ENCODE assay signal across 8 cellular contexts in genomic region chr11:107457205-107457557, GRCh38. TPM values are rescaled to one million over a fixed set of nuclear protein-coding genes. Genes with fewer than 3 reads are reported as not detected.
A peak's percentile ranks its signal among the peaks of the same experiment; 100 is the strongest.
DNase-seq lines count a peak whose midpoint lies in the region; ATAC-seq and TF ChIP-seq lines count a peak whose summit lies in the region.

No MANE protein-coding gene starts in this region.

- H3K4me1 Mint-ChIP-seq in mesothelial cell of epicardium, result peaks cover 22% of the 10 kb centered on the region

- peaks cover 16% of the 10 kb centered on the region for H3K27me3 Mint-ChIP-seq in mesothelial cell of epicardium (ENCODE audit: low read depth)

- H3K27ac Mint-ChIP-seq in mesothelial cell of epicardium, result peak overlapping the region; percentile 74

- peak; percentile 30 for ATAC-seq in GM18499 (IDR thresholded peaks at IDR 0.05; ENCODE audit: insufficient read depth, unreplicated experiment)
- ATAC-seq in HG02885 (IDR thresholded peaks at IDR 0.05; ENCODE audit: poor library complexity, unreplicated experiment), result peak; percentile 53

- H3K9me3 ChIP-seq in Peyer's patch, result no peaks in the 10 kb centered on the region

- DNase-seq in A172 (ENCODE audit: low spot score) (peak; percentile 0), Peyer's patch (no peak), coronary artery (ENCODE audit: low spot score) (no peak), mesothelial cell of epicardium (ENCODE audit: low spot score in 2 of 2, unreplicated experiment in 2 of 2) (no peak), KBM-7 (no peak)
- no peak for DNase-seq in activated CD4-positive, CD25-positive, alpha-beta regulatory T cell treated with anti-CD3 and anti-CD28 coated beads, Interleukin-2, amount 50 U/mL, for 72 hours

- TF ChIP-seq CTCF in Peyer's patch (IDR thresholded peaks at IDR 0.05) (no peak), coronary artery (IDR thresholded peaks at IDR 0.05) (no peak), mesothelial cell of epicardium (IDR thresholded peaks at IDR 0.05; ENCODE audit: unreplicated experiment) (no peak)

- peaks cover 0 to 18% (median 2%) of the 10 kb centered on the region in 4 donors for H3K4me1 ChIP-seq in Peyer's patch

- TF ChIP-seq POLR2A in Peyer's patch (IDR thresholded peaks at IDR 0.05), result no peak

- peaks cover 4% of the 10 kb centered on the region for H3K36me3 Mint-ChIP-seq in mesothelial cell of epicardium

- in situ Hi-C loops in KBM-7 (cut with MboI; ENCODE audit: low pct_unique_long_range_greater_than_20kb, low sequenced_read_pairs), result no loop called here

- peak overlapping the region; percentile 50 to 77 (median 68) for H3K4me3 ChIP-seq in Peyer's patch
- H3K4me3 ChIP-seq in coronary artery, result peak overlapping the region; percentile 85

- H3K27ac ChIP-seq in Peyer's patch (peak overlapping the region; percentile 33 to 73 (median 69)), coronary artery (peak overlapping the region; percentile 47 to 78)

- peaks cover 0 to 25% (median 0%) of the 10 kb centered on the region in 3 donors for H3K36me3 ChIP-seq in Peyer's patch

- H3K4me3 Mint-ChIP-seq in mesothelial cell of epicardium, result peak overlapping the region; percentile 80

- no peaks in the 10 kb centered on the region for H3K27me3 ChIP-seq in Peyer's patch

- H3K9me3 Mint-ChIP-seq in mesothelial cell of epicardium, result no peaks in the 10 kb centered on the region

RNA-seq across cellular contexts. Expression of gene CWF19L2, which starts 0.4 kb away (rescaled TPM):
- 5.5 and 8.0 TPM in 2 replicates for total RNA-seq in A172 (2014; rRNA removed; shearing (Covaris generic))
- 10 to 100 TPM; 13.1 to 79.2 (median 17.5) TPM for total RNA-seq in Peyer's patch
- 15.9 to 18.0 TPM (median 17.1 TPM) in 3 replicates for total RNA-seq in mesothelial cell of epicardium
